In genomic region chr12:95385646-95386045, GRCh38 we compare ENCODE assay signal across 11 cellular contexts.
DNase-seq lines count a peak whose midpoint lies in the region; ATAC-seq and TF ChIP-seq lines count a peak whose summit lies in the region.
"Had no signal": no experiment of that assay in that cellular context is flagged by ENCODE, and none has a peak within 500 bp of the region (broad histone marks: within the 10 kb centered on the region; RNA-seq: fewer than 3 reads in every experiment).

No MANE protein-coding gene starts in this region.

- CTCF ChIA-PET in RWPE1 (lab: Yijun Ruan, JAX) = no interaction called here

- TF ChIP-seq CTCF in astrocyte of the spinal cord (IDR thresholded peaks at IDR 0.05; ENCODE audit: low read depth, low read length) = no peak
- TF ChIP-seq CTCF in RWPE1 (conservative IDR thresholded peaks at IDR 0.05; ENCODE audit: low read depth) = no peak

- DNase-seq in GM23248 (peak; percentile 62), astrocyte of the spinal cord (ENCODE audit: low read depth, low spot score) (no peak), right cardiac atrium (no peak), CD1c-positive myeloid dendritic cell (ENCODE audit: extremely low spot score) (no peak), nucleus accumbens (lab: John Stamatoyannopoulos, UW) (no peak), RWPE1 (ENCODE audit: low spot score) (no peak)
- DNase-seq in activated CD4-positive, alpha-beta T cell treated with anti-CD3 and anti-CD28 coated beads, Interleukin-2, amount 50 U/mL, for 4 hours = no peak
- DNase-seq: activated CD4-positive, alpha-beta memory T cell treated with anti-CD3 and anti-CD28 coated beads, Interleukin-2, amount 10 ng/mL, durations not matched to agents 7 days and 5 days; MM.1S; stimulated activated naive CD4-positive, alpha-beta T cell had no signal

- no peaks in the 10 kb centered on the region for H4K20me1 ChIP-seq in GM23248 (ENCODE audit: insufficient read depth)

- POLR2A ChIA-PET in RWPE1 (lab: Yijun Ruan, JAX; ENCODE audit: low non-redundant PET) = no interaction called here

- H3K27me3 ChIP-seq in GM23248 (replicated peaks; ENCODE audit: insufficient read depth) = no peaks in the 10 kb centered on the region
- no peaks in the 10 kb centered on the region for H3K27me3 ChIP-seq in right cardiac atrium (ENCODE audit: control insufficient read depth, insufficient read depth)
- H3K27me3 ChIP-seq in stomach smooth muscle (ENCODE audit: control insufficient read depth in 1 of 2, insufficient read depth in 2 of 2, low read length in 2 of 2) = no peaks in the 10 kb centered on the region

- in situ Hi-C loops in GM23248 (cut with MboI) (no loop called here), astrocyte of the spinal cord (cut with HindIII; ENCODE audit: low sequenced_read_pairs) (no loop called here)

- no peaks in the 10 kb centered on the region for H3K9me2 ChIP-seq in GM23248 (ENCODE audit: insufficient read depth)

- H3K79me2 ChIP-seq in GM23248 (ENCODE audit: insufficient read depth) = no peaks in the 10 kb centered on the region

- peak overlapping the region; percentile 67 for H2AFZ ChIP-seq in GM23248

- H3K9ac ChIP-seq in GM23248 (peak overlapping the region; percentile 42), stomach smooth muscle (ENCODE audit: low read length in 2 of 2) (peak overlapping the region; percentile 69 to 75)

- peak; percentile 84 to 91 for ATAC-seq in right cardiac atrium

- 2 to 6% methylated on average over 5 of the region's 5 CpGs for WGBS in GM23248 (ENCODE audit: low coverage in 1 of 2, low lambda C conversion rate in 2 of 2, missing lambda C conversion rate in 2 of 2), 2 experiments
- 19% methylated on average over 5 of the region's 5 CpGs for WGBS in right cardiac atrium

- intact Hi-C loops in right cardiac atrium (cut with DNase I) = loop anchor here in 1 of 4 donors (5.0 kb wide), 1 partner anchor 87 kb away; the partner anchor contains the start of gene METAP2

- H3K36me3 ChIP-seq in GM23248 (ENCODE audit: low read depth) = no peaks in the 10 kb centered on the region
- no peaks in the 10 kb centered on the region for H3K36me3 ChIP-seq in stomach smooth muscle (ENCODE audit: control insufficient read depth in 2 of 2, insufficient read depth in 2 of 2, low read length in 2 of 2)

- H3K27ac ChIP-seq in GM23248 = peak overlapping the region; percentile 24
- H3K27ac ChIP-seq in right cardiac atrium (ENCODE audit: low read length) = peak overlapping the region; percentile 93
- peak overlapping the region; percentile 83 for H3K27ac ChIP-seq in stomach smooth muscle (ENCODE audit: low read length)
- H3K27ac ChIP-seq in RWPE1 = no peak overlapping the region

- peaks cover 21% of the 10 kb centered on the region for H3K4me1 ChIP-seq in GM23248 (ENCODE audit: insufficient read depth)
- peaks cover 4% of the 10 kb centered on the region for H3K4me1 ChIP-seq in right cardiac atrium (ENCODE audit: control insufficient read depth, insufficient read depth, low read length)
- H3K4me1 ChIP-seq in stomach smooth muscle (ENCODE audit: control insufficient read depth, insufficient read depth, low read length) = peaks cover 19% of the 10 kb centered on the region

- no peaks in the 10 kb centered on the region for H3K9me3 ChIP-seq in GM23248 (ENCODE audit: low read depth)
- H3K9me3 ChIP-seq in right cardiac atrium (ENCODE audit: control insufficient read depth, low read length) = no peaks in the 10 kb centered on the region
- no peaks in the 10 kb centered on the region for H3K9me3 ChIP-seq in stomach smooth muscle (ENCODE audit: control insufficient read depth in 2 of 2, low read length in 2 of 2)

- H3K4me2 ChIP-seq in GM23248 (ENCODE audit: unreplicated experiment) = peak overlapping the region; percentile 83

- H3F3A ChIP-seq in GM23248 (ENCODE audit: insufficient read depth) = peaks cover 8% of the 10 kb centered on the region; the same call in 1 of the 2 replicates

- H3K4me3 ChIP-seq in GM23248 (peak overlapping the region; percentile 66), astrocyte of the spinal cord (ENCODE audit: low read depth, low read length) (peak overlapping the region; percentile 20), right cardiac atrium (ENCODE audit: low read length) (peak overlapping the region; percentile 40), stomach smooth muscle (ENCODE audit: low read length in 2 of 2) (peak overlapping the region; percentile 74 to 75)

Comparison
In these comparisons a context has a peak if more than half of its experiments do, and no peak if none do; other contexts are left out.
1. H3K4me3 ChIP-seq: peak in every context shown above with its lines; median percentile 74 in stomach smooth muscle; 66 in GM23248; 40 in right cardiac atrium; 20 in astrocyte of the spinal cord.